Comparison of ENCODE assay signal across 11 cellular contexts in genomic region chr11:86211619-86212018, GRCh38. TPM values are rescaled to one million over a fixed set of nuclear protein-coding genes. Genes with fewer than 3 reads are reported as not detected.
DNase-seq lines count a peak whose midpoint lies in the region; ATAC-seq, FAIRE-seq and TF ChIP-seq lines count a peak whose summit lies in the region.
"Had no signal": no experiment of that assay in that cellular context is flagged by ENCODE, and none has a peak within 500 bp of the region (broad histone marks: within the 10 kb centered on the region; RNA-seq: fewer than 3 reads in every experiment).

No MANE protein-coding gene starts in this region.

- ATAC-seq in GM21367 (IDR thresholded peaks at IDR 0.05; ENCODE audit: unreplicated experiment) (peak; percentile 55), HG03045 (IDR thresholded peaks at IDR 0.05; ENCODE audit: unreplicated experiment) (peak; percentile 42), GM12878 (peak; percentile 69)
- ATAC-seq in effector memory CD8-positive, alpha-beta T cell (replicated peaks), result no peak

- peak overlapping the region; percentile 20; the same call in 1 of the 2 replicates for H3K9ac ChIP-seq in GM12878 (ENCODE audit: control insufficient read depth, insufficient read depth, low read length)

- H3K9me3 ChIP-seq in GM12878 (replicated peaks; ENCODE audit: control insufficient read depth, insufficient read depth, low read length), result no peaks in the 10 kb centered on the region; the same call in 2 of the 3 replicates
- H3K9me3 ChIP-seq in tibial artery, result no peaks in the 10 kb centered on the region
- H3K9me3 ChIP-seq: thoracic aorta had no signal

- POLR2A ChIA-PET in GM12878 (lab: Charles Lee), result interaction anchor here (0.7 to 2.1 kb wide), 8 partner anchors 8 to 185 kb away, joined by 3 to 10 read pairs (median 4); partner anchors contain the start of gene PICALM

- no peak overlapping the region for H3K27ac ChIP-seq in GM12878 (ENCODE audit: control insufficient read depth, insufficient read depth)
- H3K27ac ChIP-seq in tibial artery, result no peak overlapping the region
- H3K27ac ChIP-seq: thoracic aorta had no signal

- H3K36me3 ChIP-seq in GM12878 (ENCODE audit: control insufficient read depth in 2 of 2, insufficient read depth in 2 of 2, low read length in 1 of 2) (no peaks in the 10 kb centered on the region), tibial artery (no peaks in the 10 kb centered on the region)
- H3K36me3 ChIP-seq: thoracic aorta had no signal

- no peak overlapping the region; the same call in 1 of the 2 replicates for H2AFZ ChIP-seq in GM12878 (ENCODE audit: control insufficient read depth, low read depth, low read length)

- peaks cover 0 to 5% of the 10 kb centered on the region in 2 donors for H3K4me1 Mint-ChIP-seq in effector memory CD8-positive, alpha-beta T cell (ENCODE audit: low read depth in 2 of 2)

- FAIRE-seq in GM12878 (lab: Jason Lieb, UNC), result no peak

- H3K4me1 ChIP-seq in GM12878 (ENCODE audit: control insufficient read depth, insufficient read depth, low read length), result peaks cover 48% of the 10 kb centered on the region
- no peaks in the 10 kb centered on the region for H3K4me1 ChIP-seq in tibial artery

- no peaks in the 10 kb centered on the region for H3K79me2 ChIP-seq in GM12878 (ENCODE audit: control insufficient read depth, insufficient read depth, low read length)

- no peaks in the 10 kb centered on the region for H3K9me3 Mint-ChIP-seq in effector memory CD8-positive, alpha-beta T cell

- no peak overlapping the region for H3K4me3 Mint-ChIP-seq in effector memory CD8-positive, alpha-beta T cell
- H3K4me3 Mint-ChIP-seq: activated naive CD4-positive, alpha-beta T cell treated with anti-CD3 and anti-CD28 coated beads, Interleukin-2, amount 50 U/mL, for 24 hours had no signal

- no peak overlapping the region for H3K4me2 ChIP-seq in GM12878 (ENCODE audit: control insufficient read depth, insufficient read depth)

- no peak for TF ChIP-seq RAD21 in GM12878 (IDR thresholded peaks at IDR 0.05; ENCODE audit: insufficient read depth, low read depth, low read length)

- RAD21 ChIA-PET in GM12878 (lab: Charles Lee; ENCODE audit: unreplicated experiment), result interaction anchor here (0.8 to 2.0 kb wide), 15 partner anchors 8 to 149 kb away, joined by 3 to 16 read pairs (median 4); partner anchors contain the start of gene EED

- in situ Hi-C loops in GM12878 (cut with MboI), result no loop called here

- TF ChIP-seq EP300 in GM12878 (IDR thresholded peaks at IDR 0.05; ENCODE audit: borderline replicate concordance in 1 of 2, control insufficient read depth in 1 of 2, low read depth in 2 of 2, low read length in 2 of 2), result 0 out of 4 replicates have a peak, but pooled peaks of 1 of the 2 experiments have one; percentile 39

- no peak overlapping the region for H3K27ac Mint-ChIP-seq in effector memory CD8-positive, alpha-beta T cell
- H3K27ac Mint-ChIP-seq: activated naive CD4-positive, alpha-beta T cell treated with anti-CD3 and anti-CD28 coated beads, Interleukin-2, amount 50 U/mL, for 24 hours had no signal

- CTCF ChIA-PET in GM12878 (lab: Yijun Ruan, JAX), result interaction anchor here (0.8 to 4.1 kb wide), 9 partner anchors 9 to 170 kb away, joined by 3 to 18 read pairs (median 4); no protein-coding TSS in a partner anchor

- DNase-seq in NCI-H2171 treated with DMSO at 0.1 percent for 48 hours (lab: John Stamatoyannopoulos, UW) (peak; percentile 59), NCI-H2171 (lab: John Stamatoyannopoulos, UW) (no peak), GM12878 (ENCODE audit: low read depth, low spot score) (peak; percentile 74), superior temporal gyrus (ENCODE audit: extremely low spot score) (no peak), tibial artery (no peak)
- no peak for DNase-seq in effector memory CD8-positive, alpha-beta T cell
- DNase-seq: NCI-H2029 had no signal

- SMC1A ChIA-PET in GM12878 (lab: Charles Lee; ENCODE audit: uncharacterized antibody, unreplicated experiment), result interaction anchor here (0.8 to 2.4 kb wide), 18 partner anchors 10 to 181 kb away, joined by 3 to 15 read pairs (median 4); partner anchors contain the start of gene PICALM

- no peaks in the 10 kb centered on the region for H3K36me3 Mint-ChIP-seq in effector memory CD8-positive, alpha-beta T cell (ENCODE audit: insufficient read depth)

- H3K27me3 ChIP-seq in GM12878 (replicated peaks in 1 of 2; ENCODE audit: control insufficient read depth in 2 of 2, insufficient read depth in 2 of 2, low read length in 1 of 2), result no peaks in the 10 kb centered on the region
- no peaks in the 10 kb centered on the region for H3K27me3 ChIP-seq in tibial artery

- intact Hi-C loops in GM12878 (cut with micrococcal nuclease; ENCODE audit: unreplicated experiment), result loop anchor here (5.0 to 10.0 kb wide), 2 partner anchors 94 to 357 kb away; partner anchors contain the start of gene CCDC83
- intact Hi-C loops in tibial artery (cut with DNase I; ENCODE audit: low total_unique reads), result loop anchor here (10.0 kb wide), 1 partner anchor 357 kb away; the partner anchor contains the start of gene CCDC83

- H4K20me1 ChIP-seq in GM12878 (ENCODE audit: control insufficient read depth, insufficient read depth), result no peaks in the 10 kb centered on the region

- TF ChIP-seq POLR2A in GM12878 (IDR thresholded peaks at IDR 0.05; ENCODE audit: low read depth, low read length), result no peak

- no peak for TF ChIP-seq CTCF in GM12878 (IDR thresholded peaks at IDR 0.05 in 2 of 3, conservative IDR thresholded peaks at IDR 0.05 in 1 of 3; ENCODE audit: control insufficient read depth in 2 of 3, extremely low read depth in 1 of 3, insufficient read depth in 1 of 3, low read depth in 3 of 3, low read length in 3 of 3)
- no peak for TF ChIP-seq CTCF in tibial artery (IDR thresholded peaks at IDR 0.05)

- H3K4me3 ChIP-seq in GM12878, result no peak overlapping the region
- H3K4me3 ChIP-seq in tibial artery, result no peak overlapping the region
- H3K4me3 ChIP-seq: thoracic aorta had no signal

- no TSS peak for BruUV-seq in GM12878 (replicated peaks; lab: Mats Ljungman, UMichigan)

- 1% methylated on average over 4 of the region's 4 CpGs for whole genome bisulfite sequencing in GM12878 (ENCODE audit: insufficient coverage, insufficient replicate concordance, low lambda C conversion rate, missing lambda C conversion rate)

- H3K27me3 Mint-ChIP-seq in effector memory CD8-positive, alpha-beta T cell, result no peaks in the 10 kb centered on the region
- H3K27me3 Mint-ChIP-seq: activated naive CD4-positive, alpha-beta T cell treated with anti-CD3 and anti-CD28 coated beads, Interleukin-2, amount 50 U/mL, for 24 hours had no signal

TF ChIP-seq in GM12878, 131 proteins besides CTCF, POLR2A, EP300 and RAD21 (continues in another document):
- no peak for TF ChIP-seq KAT2A (conservative IDR thresholded peaks at IDR 0.05; ENCODE audit: control insufficient read depth, low read depth, low read length)
- no peak for TF ChIP-seq EZH2 (IDR thresholded peaks at IDR 0.05; ENCODE audit: borderline replicate concordance, control insufficient read depth, low read depth, low read length)
- no peak for TF ChIP-seq SRF (IDR thresholded peaks at IDR 0.05; ENCODE audit: low read depth in 2 of 2, low read length in 2 of 2)
- TF ChIP-seq BCLAF1 (IDR thresholded peaks at IDR 0.05), result no peak
- TF ChIP-seq MTA3 (IDR thresholded peaks at IDR 0.05; ENCODE audit: borderline replicate concordance, low read length), result no peak
- no peak for TF ChIP-seq SUZ12 (IDR thresholded peaks at IDR 0.05; ENCODE audit: unreplicated experiment)
- no peak for TF ChIP-seq FOXM1 (IDR thresholded peaks at IDR 0.05; ENCODE audit: low read depth, low read length)
- TF ChIP-seq SIN3A (IDR thresholded peaks at IDR 0.05; ENCODE audit: low read depth, low read length), result no peak

RNA-seq across cellular contexts. Expression of gene EED, which starts 32.9 kb away (rescaled TPM):
- total RNA-seq in GM12878 (2013; cell fraction: nucleolus; rRNA removed), result 146 and 159 TPM in 2 replicates
- total RNA-seq in GM12878 (2014; rRNA removed), result 41.5 and 53.4 TPM in 2 replicates
- 58.8 and 60.4 TPM in 2 replicates for total RNA-seq in GM12878 (2014; rRNA removed; fragmentation: Illumina TruSeq; extraction: Trizol)
- 46.3 and 53.1 TPM in 2 replicates for total RNA-seq in GM12878 (2021)
- 39.3 TPM for polyA plus RNA-seq in GM12878 (2011; ENCODE audit: low read depth)
- polyA plus RNA-seq in GM12878 (2011; rRNA removed), result 85.6 and 113 TPM in 2 replicates
- 25.9 and 27.1 TPM in 2 replicates for polyA plus RNA-seq in GM12878 (2011; cell fraction: cytosol; rRNA removed)
- polyA plus RNA-seq in GM12878 (2011; cell fraction: nucleus; rRNA removed), result 50.5 and 65.2 TPM in 2 replicates
- polyA plus RNA-seq in GM12878 (2012), result 57.2 and 62.0 TPM in 2 replicates
- 51.1 and 61.8 TPM in 2 replicates for polyA plus RNA-seq in GM12878 (2014; fragmentation: Illumina TruSeq; extraction: Trizol)
- 100 to 1,000 TPM; 101 to 140 TPM for polyA plus RNA-seq in GM12878 (2014; fragmentation: Nextera tagmentation; extraction: Ambion mirVana)
- polyA plus RNA-seq in GM12878 (2014; rRNA removed), result 41.4 and 49.5 TPM in 2 replicates
- polyA plus RNA-seq in GM12878 (2016; fragmentation: Nextera tagmentation; extraction: Ambion mirVana), result 100 to 1,000 TPM in 1 of 2 experiments, 10 to 100 TPM in 1; 95.1 to 105 TPM
- 34.6 and 51.6 TPM in 2 replicates for polyA minus RNA-seq in GM12878 (2011; rRNA and poly(A)+ RNA removed)
- 17.0 and 27.9 TPM in 2 replicates for polyA minus RNA-seq in GM12878 (2011; cell fraction: cytosol; rRNA and poly(A)+ RNA removed)
- polyA minus RNA-seq in GM12878 (2011; cell fraction: nucleus; rRNA and poly(A)+ RNA removed), result 42.0 and 76.3 TPM in 2 replicates

Comparison
In these comparisons a context has a peak if more than half of its experiments do, and no peak if none do; other contexts are left out.
1. DNase-seq: peak in NCI-H2171 treated with DMSO at 0.1 percent for 48 hours (single experiment) and GM12878 (single experiment); none in NCI-H2171 (single experiment), superior temporal gyrus (single experiment), effector memory CD8-positive, alpha-beta T cell (0 of 3) and tibial artery (0 of 2).